ENCODE assay signal across 2 cellular contexts in the genomic region with DNA sequence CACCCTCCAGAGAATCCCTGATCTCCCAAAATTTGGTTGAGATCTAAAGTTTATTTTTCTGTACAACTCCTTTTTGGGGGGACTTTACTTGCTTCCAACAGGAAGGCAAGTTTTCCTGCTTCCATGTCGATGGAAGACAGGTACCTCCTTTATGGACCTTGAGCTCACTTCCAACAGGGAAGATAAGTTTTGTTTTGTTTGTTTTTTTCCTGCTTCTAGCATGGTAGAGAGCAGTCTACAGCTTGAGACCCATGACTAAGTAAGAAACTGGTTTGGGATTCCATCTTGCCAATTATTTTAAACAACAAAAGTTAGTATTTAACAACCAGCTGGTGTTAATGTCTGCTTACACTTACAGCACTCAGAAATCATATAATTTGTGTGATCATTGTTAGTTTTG.
TF ChIP-seq lines count a peak whose summit lies in the region.

No MANE protein-coding gene starts in this region.

TF ChIP-seq in GM23338, 12 proteins besides CTCF, POLR2A, EP300 and RAD21:
- TF ChIP-seq ZNF331 (CRISPR knock-in tag; IDR thresholded peaks at IDR 0.05; ENCODE audit: low read depth) (no peak), POLR2AphosphoS5 (IDR thresholded peaks at IDR 0.05; ENCODE audit: low read depth) (no peak), STAT1 (IDR thresholded peaks at IDR 0.05; ENCODE audit: unreplicated experiment) (no peak), ETS1 (IDR thresholded peaks at IDR 0.05) (no peak), EZH2 (IDR thresholded peaks at IDR 0.05; ENCODE audit: low read depth, unreplicated experiment) (no peak)

TF ChIP-seq in H1, 55 proteins besides CTCF, POLR2A, EP300 and RAD21:
- TF ChIP-seq, protein P1, sequence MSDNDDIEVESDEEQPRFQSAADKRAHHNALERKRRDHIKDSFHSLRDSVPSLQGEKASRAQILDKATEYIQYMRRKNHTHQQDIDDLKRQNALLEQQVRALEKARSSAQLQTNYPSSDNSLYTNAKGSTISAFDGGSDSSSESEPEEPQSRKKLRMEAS (IDR thresholded peaks at IDR 0.05) = no peak
- TF ChIP-seq HDAC2 (IDR thresholded peaks at IDR 0.05; ENCODE audit: borderline replicate concordance in 1 of 2, low read depth in 2 of 2, low read length in 2 of 2) = no peak
- no peak for TF ChIP-seq SP2 (IDR thresholded peaks at IDR 0.05; ENCODE audit: low read length)
- TF ChIP-seq CHD7 (IDR thresholded peaks at IDR 0.05; ENCODE audit: insufficient replicate concordance, low read length) = no peak
- TF ChIP-seq, protein P2, sequence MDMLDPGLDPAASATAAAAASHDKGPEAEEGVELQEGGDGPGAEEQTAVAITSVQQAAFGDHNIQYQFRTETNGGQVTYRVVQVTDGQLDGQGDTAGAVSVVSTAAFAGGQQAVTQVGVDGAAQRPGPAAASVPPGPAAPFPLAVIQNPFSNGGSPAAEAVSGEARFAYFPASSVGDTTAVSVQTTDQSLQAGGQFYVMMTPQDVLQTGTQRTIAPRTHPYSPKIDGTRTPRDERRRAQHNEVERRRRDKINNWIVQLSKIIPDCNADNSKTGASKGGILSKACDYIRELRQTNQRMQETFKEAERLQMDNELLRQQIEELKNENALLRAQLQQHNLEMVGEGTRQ (IDR thresholded peaks at IDR 0.05; ENCODE audit: low read length) = no peak
- TF ChIP-seq SIX5 (IDR thresholded peaks at IDR 0.05; ENCODE audit: low read depth, low read length) = no peak
- no peak for TF ChIP-seq POU5F1 (IDR thresholded peaks at IDR 0.05; ENCODE audit: low read depth, low read length)
- no peak for TF ChIP-seq FOSL1 (IDR thresholded peaks at IDR 0.05; ENCODE audit: insufficient read depth, low read depth, low read length)
- TF ChIP-seq SUZ12 (IDR thresholded peaks at IDR 0.05; ENCODE audit: low read length) = no peak
- TF ChIP-seq JUN (IDR thresholded peaks at IDR 0.05; ENCODE audit: low read depth, low read length) = no peak
- no peak for TF ChIP-seq CBX5 (IDR thresholded peaks at IDR 0.05; ENCODE audit: low read depth, low read length)
- TF ChIP-seq HDAC6 (IDR thresholded peaks at IDR 0.05; ENCODE audit: low read depth, low read length) = no peak
- TF ChIP-seq SAP30 (IDR thresholded peaks at IDR 0.05; ENCODE audit: insufficient read depth, insufficient replicate concordance, low read length) = no peak
- no peak for TF ChIP-seq EGR1 (IDR thresholded peaks at IDR 0.05; ENCODE audit: borderline replicate concordance, low read depth, low read length)
- TF ChIP-seq RNF2 (IDR thresholded peaks at IDR 0.05; ENCODE audit: borderline replicate concordance, low read depth, low read length, missing control alignments, poor library complexity, severe bottlenecking) = no peak
- no peak for TF ChIP-seq CHD2 (IDR thresholded peaks at IDR 0.05; ENCODE audit: low read length)
- no peak for TF ChIP-seq GTF2F1 (IDR thresholded peaks at IDR 0.05; ENCODE audit: borderline replicate concordance, low read depth, low read length)
- no peak for TF ChIP-seq KDM1A (IDR thresholded peaks at IDR 0.05; ENCODE audit: borderline replicate concordance, low read length)
- TF ChIP-seq CEBPB (IDR thresholded peaks at IDR 0.05; ENCODE audit: low read depth, low read length) = no peak
- TF ChIP-seq, protein P3, sequence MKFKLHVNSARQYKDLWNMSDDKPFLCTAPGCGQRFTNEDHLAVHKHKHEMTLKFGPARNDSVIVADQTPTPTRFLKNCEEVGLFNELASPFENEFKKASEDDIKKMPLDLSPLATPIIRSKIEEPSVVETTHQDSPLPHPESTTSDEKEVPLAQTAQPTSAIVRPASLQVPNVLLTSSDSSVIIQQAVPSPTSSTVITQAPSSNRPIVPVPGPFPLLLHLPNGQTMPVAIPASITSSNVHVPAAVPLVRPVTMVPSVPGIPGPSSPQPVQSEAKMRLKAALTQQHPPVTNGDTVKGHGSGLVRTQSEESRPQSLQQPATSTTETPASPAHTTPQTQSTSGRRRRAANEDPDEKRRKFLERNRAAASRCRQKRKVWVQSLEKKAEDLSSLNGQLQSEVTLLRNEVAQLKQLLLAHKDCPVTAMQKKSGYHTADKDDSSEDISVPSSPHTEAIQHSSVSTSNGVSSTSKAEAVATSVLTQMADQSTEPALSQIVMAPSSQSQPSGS (IDR thresholded peaks at IDR 0.05; ENCODE audit: low read length) = no peak
